Comparison of ENCODE assay signal across 24 cellular contexts in the genomic region with DNA sequence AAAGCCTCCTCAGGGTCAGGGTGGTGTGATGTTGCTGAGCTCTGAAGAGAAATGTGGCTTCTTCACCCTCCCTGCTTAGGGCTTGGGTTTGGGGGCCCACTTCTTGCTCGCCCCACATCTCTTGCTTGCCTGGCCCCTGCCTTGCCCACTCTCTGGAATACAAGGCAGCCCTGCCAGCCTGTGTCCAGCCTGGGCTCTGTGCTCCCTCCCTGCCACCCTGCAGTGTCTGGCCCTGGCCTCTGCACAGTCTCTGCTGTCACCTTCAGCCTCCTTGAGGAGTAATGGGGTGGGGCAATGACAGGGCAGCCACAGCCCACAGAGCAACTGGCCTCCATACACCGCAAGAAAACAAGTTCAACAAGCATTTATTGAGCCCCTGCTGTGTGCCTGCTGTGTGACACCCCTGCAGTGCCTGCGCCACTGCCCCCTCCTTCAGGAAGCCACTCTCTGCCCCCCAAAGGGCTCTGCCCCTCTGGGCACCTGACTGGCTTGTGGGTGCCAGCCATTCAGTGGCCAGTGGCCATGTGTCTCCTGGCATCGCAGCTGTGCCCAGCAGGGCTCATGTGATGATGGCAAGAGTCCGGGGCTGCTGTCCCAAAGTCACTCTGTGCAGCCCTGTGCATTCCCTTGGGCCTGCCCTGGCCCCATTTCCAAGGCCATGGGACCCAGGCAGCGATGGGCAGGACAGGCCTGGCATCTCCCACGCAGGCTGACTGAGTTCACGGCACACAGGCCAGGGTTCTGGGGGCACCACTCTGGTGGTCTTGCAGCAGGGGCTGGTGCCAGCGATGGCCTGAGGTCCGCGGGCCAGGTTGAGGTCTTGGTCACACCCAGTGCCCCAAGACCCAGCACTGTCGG.
DNase-seq lines count a peak whose midpoint lies in the region; ATAC-seq and TF ChIP-seq lines count a peak whose summit lies in the region.
"Had no signal": no experiment of that assay in that cellular context is flagged by ENCODE, and none has a peak within 500 bp of the region (broad histone marks: within the 10 kb centered on the region; RNA-seq: fewer than 3 reads in every experiment).

No MANE protein-coding gene starts in this region.

- TF ChIP-seq CTCF in right atrium auricular region (IDR thresholded peaks at IDR 0.05) (no peak), thoracic aorta (IDR thresholded peaks at IDR 0.05) (no peak), dorsolateral prefrontal cortex (IDR thresholded peaks at IDR 0.05 in 54 of 56, conservative IDR thresholded peaks at IDR 0.05 in 2 of 56; ENCODE audit: low read depth in 1 of 56, partially characterized antibody in 56 of 56) (no peak), endothelial cell (IDR thresholded peaks at IDR 0.05; ENCODE audit: unreplicated experiment) (no peak)

- H3K4me1 Mint-ChIP-seq in stimulated activated naive B cell treated with anti-CD40 and anti-IgM and Interleukin-4, amounts not matched to agents 10 μg/mL and 1 μg/mL and 100 μg/mL, for 72 hours: no peaks in the 10 kb centered on the region
- H3K4me1 Mint-ChIP-seq in endothelial cell (ENCODE audit: unreplicated experiment): no peaks in the 10 kb centered on the region
- H3K4me1 Mint-ChIP-seq: GM23338 had no signal

- no peaks in the 10 kb centered on the region for H3K27me3 ChIP-seq in right atrium auricular region
- H3K27me3 ChIP-seq in thoracic aorta (replicated peaks; ENCODE audit: insufficient read depth): no peaks in the 10 kb centered on the region
- H3K27me3 ChIP-seq in dorsolateral prefrontal cortex: no peaks in the 10 kb centered on the region
- H3K27me3 ChIP-seq: MG63 had no signal

- DNase-seq in left ventricle myocardium superior: no peak
- DNase-seq in right atrium auricular region (ENCODE audit: low spot score): no peak
- peak; percentile 19 for DNase-seq in myocyte (ENCODE audit: low read depth)
- DNase-seq in thoracic aorta (ENCODE audit: low spot score): no peak
- DNase-seq in dorsolateral prefrontal cortex: no peak
- DNase-seq in stimulated activated naive B cell treated with anti-CD40 and anti-IgM and Interleukin-4, amounts not matched to agents 10 μg/mL and 1 μg/mL and 100 μg/mL, for 72 hours: no peak
- DNase-seq in endothelial cell (ENCODE audit: low spot score): no peak
- DNase-seq: 8988T, ACHN, DMS153, KG1, MG63, NCI-H1417, NCI-H1694, NCI-H2029 treated with DMSO at 0.1 percent for 48 hours, NCI-H446 treated with DMSO at 0.1 percent for 48 hours, NCI-H526, NCI-H82, PC-9, RPMI8226, SHP77 had no signal

- H3K36me3 ChIP-seq in right atrium auricular region (no peaks in the 10 kb centered on the region), thoracic aorta (no peaks in the 10 kb centered on the region)
- H3K36me3 ChIP-seq: HAP-1, MG63 had no signal

- no peak overlapping the region for H3K27ac Mint-ChIP-seq in stimulated activated naive B cell treated with anti-CD40 and anti-IgM and Interleukin-4, amounts not matched to agents 10 μg/mL and 1 μg/mL and 100 μg/mL, for 72 hours
- H3K27ac Mint-ChIP-seq in endothelial cell (ENCODE audit: unreplicated experiment): no peak overlapping the region
- H3K27ac Mint-ChIP-seq: GM23338 had no signal

- H3K27ac ChIP-seq in right atrium auricular region (no peak overlapping the region), thoracic aorta (peak overlapping the region; percentile 35 to 44), dorsolateral prefrontal cortex (no peak overlapping the region)
- H3K27ac ChIP-seq: PC-9, SK-N-MC had no signal

- peaks cover 7 to 8% of the 10 kb centered on the region in 2 donors for H3K27me3 Mint-ChIP-seq in stimulated activated naive B cell treated with anti-CD40 and anti-IgM and Interleukin-4, amounts not matched to agents 10 μg/mL and 1 μg/mL and 100 μg/mL, for 72 hours
- no peaks in the 10 kb centered on the region for H3K27me3 Mint-ChIP-seq in endothelial cell (ENCODE audit: unreplicated experiment)

- no peak overlapping the region for H3K4me3 Mint-ChIP-seq in stimulated activated naive B cell treated with anti-CD40 and anti-IgM and Interleukin-4, amounts not matched to agents 10 μg/mL and 1 μg/mL and 100 μg/mL, for 72 hours
- H3K4me3 Mint-ChIP-seq in endothelial cell (ENCODE audit: unreplicated experiment): no peak overlapping the region
- H3K4me3 Mint-ChIP-seq: GM23338 had no signal

- H3K4me3 ChIP-seq in right atrium auricular region: no peak overlapping the region
- H3K4me3 ChIP-seq in thoracic aorta: no peak overlapping the region
- no peak overlapping the region for H3K4me3 ChIP-seq in dorsolateral prefrontal cortex
- H3K4me3 ChIP-seq: GM23338, HAP-1, MG63, PC-9, SK-N-MC had no signal

- H3K4me1 ChIP-seq in right atrium auricular region: no peaks in the 10 kb centered on the region
- H3K4me1 ChIP-seq in thoracic aorta (ENCODE audit: control insufficient read depth in 1 of 2, low read depth in 2 of 2): peaks cover 12 to 55% of the 10 kb centered on the region in 2 donors
- H3K4me1 ChIP-seq: HAP-1 had no signal

- intact Hi-C loops in left ventricle myocardium superior (cut with micrococcal nuclease): no loop called here
- intact Hi-C loops in dorsolateral prefrontal cortex (cut with DNase I): no loop called here

- no peaks in the 10 kb centered on the region for H3K36me3 Mint-ChIP-seq in stimulated activated naive B cell treated with anti-CD40 and anti-IgM and Interleukin-4, amounts not matched to agents 10 μg/mL and 1 μg/mL and 100 μg/mL, for 72 hours
- H3K36me3 Mint-ChIP-seq in endothelial cell (ENCODE audit: low read depth, unreplicated experiment): no peaks in the 10 kb centered on the region

- H3K9me3 ChIP-seq in right atrium auricular region (no peaks in the 10 kb centered on the region), thoracic aorta (no peaks in the 10 kb centered on the region)
- H3K9me3 ChIP-seq: HAP-1, MG63 had no signal

- ATAC-seq in left ventricle myocardium superior (peak; percentile 65), thoracic aorta (ENCODE audit: insufficient number of reproducible peaks, low FRiP score, low read depth) (no peak)
- ATAC-seq in stimulated activated naive B cell treated with anti-CD40 and anti-IgM and Interleukin-4, amounts not matched to agents 10 μg/mL and 1 μg/mL and 100 μg/mL, for 72 hours (replicated peaks): no peak
- ATAC-seq: GM23338 had no signal

- peaks cover 0 to 2% of the 10 kb centered on the region in 2 donors for H3K9me3 Mint-ChIP-seq in stimulated activated naive B cell treated with anti-CD40 and anti-IgM and Interleukin-4, amounts not matched to agents 10 μg/mL and 1 μg/mL and 100 μg/mL, for 72 hours
- H3K9me3 Mint-ChIP-seq in endothelial cell (ENCODE audit: unreplicated experiment): no peaks in the 10 kb centered on the region
- H3K9me3 Mint-ChIP-seq: GM23338 had no signal

Comparison
In these comparisons a context has a peak if more than half of its experiments do, and no peak if none do; other contexts are left out.
1. H3K27ac ChIP-seq: peak in thoracic aorta (2 of 2); none in right atrium auricular region (0 of 2) and dorsolateral prefrontal cortex (0 of 59).